ENCODE assay signal across 1 cellular context in the genomic region with DNA sequence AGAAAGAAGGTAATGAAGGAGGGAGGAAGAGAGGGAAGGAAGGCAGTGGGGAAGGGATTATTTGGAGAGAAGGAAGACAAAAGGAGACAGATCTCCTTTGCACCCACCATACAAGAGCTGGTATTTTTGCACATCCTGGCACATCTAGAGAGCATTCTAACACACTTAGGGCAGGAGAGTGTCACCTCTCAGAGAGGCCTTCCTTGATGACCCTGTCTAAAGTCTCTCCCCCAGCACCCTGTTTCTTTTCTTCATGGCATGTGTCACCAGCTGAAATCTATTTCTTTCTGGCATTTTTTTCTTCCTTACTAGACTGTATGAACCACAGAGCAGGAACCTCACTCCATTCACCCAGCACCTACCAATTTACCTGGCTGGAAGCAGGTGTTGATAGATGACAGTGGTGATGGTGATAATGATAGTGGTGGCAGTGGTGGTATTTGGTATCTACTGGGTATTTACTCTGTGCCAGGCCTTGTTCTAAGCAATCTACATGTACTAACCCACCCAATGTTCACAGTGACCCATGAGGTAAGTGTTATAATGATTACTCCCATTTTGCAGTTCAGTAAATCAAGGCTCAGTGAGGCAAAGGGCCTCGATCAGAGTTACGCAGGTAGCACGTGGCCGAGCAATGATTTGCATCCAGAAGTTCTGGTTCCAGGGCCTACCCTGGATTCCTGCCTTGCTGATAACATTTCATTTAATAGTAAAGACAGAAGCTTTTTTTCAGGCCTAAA.
TF ChIP-seq lines count a peak whose summit lies in the region.

No MANE protein-coding gene starts in this region.

TF ChIP-seq in K562, 482 proteins besides CTCF, POLR2A, EP300 and RAD21 (continued from another document):
- peak; percentile 64 for TF ChIP-seq RBM25 (IDR thresholded peaks at IDR 0.05; ENCODE audit: low read depth, low read length, severe bottlenecking)
